In genomic region chr3:148146947-148147346, GRCh38 we compare ENCODE assay signal across 14 cellular contexts.
A peak's percentile ranks its signal among the peaks of the same experiment; 100 is the strongest.
DNase-seq lines count a peak whose midpoint lies in the region; ATAC-seq and TF ChIP-seq lines count a peak whose summit lies in the region.
"Had no signal": no experiment of that assay in that cellular context is flagged by ENCODE, and none has a peak within 500 bp of the region (broad histone marks: within the 10 kb centered on the region; RNA-seq: fewer than 3 reads in every experiment).

No MANE protein-coding gene starts in this region.

- H3K4me3 Mint-ChIP-seq in CD4-positive, alpha-beta memory T cell = no peak overlapping the region
- H3K4me3 Mint-ChIP-seq in activated naive CD4-positive, alpha-beta T cell treated with anti-CD3 and anti-CD28 coated beads, Interleukin-2, amount 10 ng/mL, durations not matched to agents 7 days and 5 days = no peak overlapping the region
- H3K4me3 Mint-ChIP-seq in stimulated activated effector memory CD8-positive, alpha-beta T cell treated with anti-CD3 and anti-CD28 coated beads, Interleukin-12 subunit alpha, Interleukin-12 subunit beta, amount 100 ng/mL, for 72 hours = no peak overlapping the region
- H3K4me3 Mint-ChIP-seq: WTC11 had no signal

- ATAC-seq in stimulated activated effector memory CD8-positive, alpha-beta T cell treated with anti-CD3 and anti-CD28 coated beads, Interleukin-12 subunit alpha, Interleukin-12 subunit beta, amount 100 ng/mL, for 72 hours = no peak
- ATAC-seq: stimulated activated naive CD8-positive, alpha-beta T cell treated with anti-CD3 and anti-CD28 coated beads, Interleukin-15, Interleukin-2, amounts not matched to agents 100 U/mL and 50 U/mL, for 24 hours; WTC11 had no signal

- DNase-seq in AG09309 (ENCODE audit: low read depth) (peak; percentile 55), LHCN-M2 (ENCODE audit: low read depth) (peak; percentile 57), choroid plexus epithelial cell (ENCODE audit: low read depth) (peak; percentile 95), lung microvascular endothelial cell (ENCODE audit: low read depth in 2 of 2) (peak; percentile 6 to 34), spleen (no peak)
- no peak for DNase-seq in CD4-positive, alpha-beta memory T cell
- DNase-seq in activated naive CD4-positive, alpha-beta T cell treated with anti-CD3 and anti-CD28 coated beads, Interleukin-2, amount 10 ng/mL, durations not matched to agents 7 days and 5 days = no peak
- no peak for DNase-seq in stimulated activated effector memory CD8-positive, alpha-beta T cell treated with anti-CD3 and anti-CD28 coated beads, Interleukin-12 subunit alpha, Interleukin-12 subunit beta, amount 100 ng/mL, for 72 hours (ENCODE audit: low spot score in 2 of 2)
- DNase-seq: stimulated activated CD4-positive, alpha-beta T cell treated with anti-CD3 and anti-CD28 coated beads, Interleukin-4, amount 100 ng/mL, for 4 hours; stimulated activated naive CD8-positive, alpha-beta T cell treated with anti-CD3 and anti-CD28 coated beads, Interleukin-15, Interleukin-2, amounts not matched to agents 100 U/mL and 50 U/mL, for 24 hours had no signal

- WGBS in spleen, 5 donors = 46 to 64% (median 62%) methylated on average over 1 of the region's 1 CpG

- H3K27ac ChIP-seq in spleen = no peak overlapping the region
- H3K27ac ChIP-seq in CD4-positive, alpha-beta memory T cell (ENCODE audit: low read depth, low read length) = no peak overlapping the region
- H3K27ac ChIP-seq: adrenal gland; BLaER1 treated with 17β-estradiol and CSF1 and Interleukin-3, amounts not matched to agents 10 nM and 100 nM; KMS-11 had no signal

- H3K4me1 ChIP-seq in spleen = no peaks in the 10 kb centered on the region
- H3K4me1 ChIP-seq in CD4-positive, alpha-beta memory T cell (ENCODE audit: insufficient read depth, low read length) = no peaks in the 10 kb centered on the region

- H3K36me3 Mint-ChIP-seq in CD4-positive, alpha-beta memory T cell = no peaks in the 10 kb centered on the region
- no peaks in the 10 kb centered on the region for H3K36me3 Mint-ChIP-seq in activated naive CD4-positive, alpha-beta T cell treated with anti-CD3 and anti-CD28 coated beads, Interleukin-2, amount 10 ng/mL, durations not matched to agents 7 days and 5 days
- H3K36me3 Mint-ChIP-seq in stimulated activated effector memory CD8-positive, alpha-beta T cell treated with anti-CD3 and anti-CD28 coated beads, Interleukin-12 subunit alpha, Interleukin-12 subunit beta, amount 100 ng/mL, for 72 hours = no peaks in the 10 kb centered on the region

- H3K4me3 ChIP-seq in AG09309 (ENCODE audit: control insufficient read depth, low read depth, low read length) = no peak overlapping the region
- H3K4me3 ChIP-seq in choroid plexus epithelial cell (ENCODE audit: low read depth, low read length) = no peak overlapping the region
- no peak overlapping the region for H3K4me3 ChIP-seq in spleen
- no peak overlapping the region for H3K4me3 ChIP-seq in CD4-positive, alpha-beta memory T cell (ENCODE audit: low read length in 2 of 2)
- H3K4me3 ChIP-seq: adrenal gland; BLaER1 treated with 17β-estradiol and CSF1 and Interleukin-3, amounts not matched to agents 10 nM and 100 nM had no signal

- intact Hi-C loops in spleen (cut with DNase I; ENCODE audit: low total_unique reads) = no loop called here
- intact Hi-C loops in CD4-positive, alpha-beta memory T cell (cut with micrococcal nuclease) = no loop called here

- H3K27me3 Mint-ChIP-seq in CD4-positive, alpha-beta memory T cell = no peaks in the 10 kb centered on the region
- no peaks in the 10 kb centered on the region for H3K27me3 Mint-ChIP-seq in activated naive CD4-positive, alpha-beta T cell treated with anti-CD3 and anti-CD28 coated beads, Interleukin-2, amount 10 ng/mL, durations not matched to agents 7 days and 5 days

- POLR2A ChIA-PET in CD4-positive, alpha-beta memory T cell (lab: Charles Lee; ENCODE audit: partially characterized antibody) = no interaction called here

- H3K27me3 ChIP-seq in spleen (replicated peaks in 1 of 7) = no peaks in the 10 kb centered on the region
- no peaks in the 10 kb centered on the region for H3K27me3 ChIP-seq in CD4-positive, alpha-beta memory T cell (ENCODE audit: insufficient read depth, low read length)
- H3K27me3 ChIP-seq: adrenal gland; BLaER1 treated with 17β-estradiol and CSF1 and Interleukin-3, amounts not matched to agents 10 nM and 100 nM had no signal

- CTCF ChIA-PET in CD4-positive, alpha-beta memory T cell (lab: Charles Lee; ENCODE audit: partially characterized antibody) = no interaction called here
- CTCF ChIA-PET in activated naive CD4-positive, alpha-beta T cell treated with anti-CD3 and anti-CD28 coated beads, Interleukin-2, amount 10 ng/mL, durations not matched to agents 7 days and 5 days (lab: Charles Lee) = no interaction called here

- no peak for TF ChIP-seq POLR2A in spleen (IDR thresholded peaks at IDR 0.05)

- H3K27ac Mint-ChIP-seq in CD4-positive, alpha-beta memory T cell = no peak overlapping the region
- H3K27ac Mint-ChIP-seq in activated naive CD4-positive, alpha-beta T cell treated with anti-CD3 and anti-CD28 coated beads, Interleukin-2, amount 10 ng/mL, durations not matched to agents 7 days and 5 days = no peak overlapping the region
- H3K27ac Mint-ChIP-seq in stimulated activated effector memory CD8-positive, alpha-beta T cell treated with anti-CD3 and anti-CD28 coated beads, Interleukin-12 subunit alpha, Interleukin-12 subunit beta, amount 100 ng/mL, for 72 hours = no peak overlapping the region
- H3K27ac Mint-ChIP-seq: WTC11 had no signal

- H3K9me3 Mint-ChIP-seq in CD4-positive, alpha-beta memory T cell = peaks cover 0 to 13% (median 1%) of the 10 kb centered on the region in 8 donors
- H3K9me3 Mint-ChIP-seq in activated naive CD4-positive, alpha-beta T cell treated with anti-CD3 and anti-CD28 coated beads, Interleukin-2, amount 10 ng/mL, durations not matched to agents 7 days and 5 days = peaks cover 4% of the 10 kb centered on the region
- H3K9me3 Mint-ChIP-seq in stimulated activated effector memory CD8-positive, alpha-beta T cell treated with anti-CD3 and anti-CD28 coated beads, Interleukin-12 subunit alpha, Interleukin-12 subunit beta, amount 100 ng/mL, for 72 hours = peaks cover 13% of the 10 kb centered on the region

- TF ChIP-seq CTCF in AG09309 (IDR thresholded peaks at IDR 0.05; ENCODE audit: control insufficient read depth, insufficient read depth, low read depth, low read length, missing control alignments) = no peak
- TF ChIP-seq CTCF in choroid plexus epithelial cell (conservative IDR thresholded peaks at IDR 0.05; ENCODE audit: low read depth, low read length) = no peak
- TF ChIP-seq CTCF in spleen (IDR thresholded peaks at IDR 0.05 in 8 of 11, conservative IDR thresholded peaks at IDR 0.05 in 3 of 11) = no peak

- no peaks in the 10 kb centered on the region for H3K36me3 ChIP-seq in spleen
- H3K36me3 ChIP-seq in CD4-positive, alpha-beta memory T cell (ENCODE audit: insufficient read depth, low read length) = no peaks in the 10 kb centered on the region
- H3K36me3 ChIP-seq: adrenal gland; BLaER1 treated with 17β-estradiol and CSF1 and Interleukin-3, amounts not matched to agents 10 nM and 100 nM had no signal

- no peaks in the 10 kb centered on the region for H3K9me3 ChIP-seq in spleen
- H3K9me3 ChIP-seq in CD4-positive, alpha-beta memory T cell (ENCODE audit: control insufficient read depth in 1 of 2, low read length in 2 of 2) = no peaks in the 10 kb centered on the region
- H3K9me3 ChIP-seq: adrenal gland; BLaER1 treated with 17β-estradiol and CSF1 and Interleukin-3, amounts not matched to agents 10 nM and 100 nM had no signal

- no peaks in the 10 kb centered on the region for H3K4me1 Mint-ChIP-seq in CD4-positive, alpha-beta memory T cell
- H3K4me1 Mint-ChIP-seq in activated naive CD4-positive, alpha-beta T cell treated with anti-CD3 and anti-CD28 coated beads, Interleukin-2, amount 10 ng/mL, durations not matched to agents 7 days and 5 days = no peaks in the 10 kb centered on the region
- H3K4me1 Mint-ChIP-seq in stimulated activated effector memory CD8-positive, alpha-beta T cell treated with anti-CD3 and anti-CD28 coated beads, Interleukin-12 subunit alpha, Interleukin-12 subunit beta, amount 100 ng/mL, for 72 hours = no peaks in the 10 kb centered on the region

Comparison
In these comparisons a context has a peak if more than half of its experiments do, and no peak if none do; other contexts are left out.
1. DNase-seq: peak in AG09309 (single experiment), LHCN-M2 (single experiment), choroid plexus epithelial cell (single experiment) and lung microvascular endothelial cell (2 of 2); none in spleen (single experiment), CD4-positive, alpha-beta memory T cell (0 of 5), activated naive CD4-positive, alpha-beta T cell treated with anti-CD3 and anti-CD28 coated beads, Interleukin-2, amount 10 ng/mL, durations not matched to agents 7 days and 5 days (single experiment) and stimulated activated effector memory CD8-positive, alpha-beta T cell treated with anti-CD3 and anti-CD28 coated beads, Interleukin-12 subunit alpha, Interleukin-12 subunit beta, amount 100 ng/mL, for 72 hours (0 of 2).